14 cellular contexts compared by ENCODE assay signal in the genomic region with DNA sequence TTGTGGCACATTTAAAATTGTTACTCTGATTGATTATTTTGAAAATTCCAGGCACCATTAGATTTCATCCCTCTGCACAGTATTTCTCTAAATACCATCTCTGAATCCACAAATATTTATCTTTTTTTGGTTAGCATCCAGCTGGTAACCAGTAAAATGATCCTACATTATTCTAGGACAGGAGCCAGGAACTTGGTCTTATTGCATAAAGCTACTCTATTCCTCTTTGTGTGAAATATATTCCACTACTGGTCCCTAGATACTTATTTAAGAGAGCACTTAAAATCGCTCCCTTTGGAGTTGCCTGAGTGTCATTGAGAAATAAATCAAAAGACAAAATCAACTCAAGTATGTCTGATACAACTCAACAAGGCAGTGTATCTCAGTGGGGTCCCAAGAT. TPM values are rescaled to one million over a fixed set of nuclear protein-coding genes. Genes with fewer than 3 reads are reported as not detected.
A peak's percentile ranks its signal among the peaks of the same experiment; 100 is the strongest.
DNase-seq lines count a peak whose midpoint lies in the region; ATAC-seq and TF ChIP-seq lines count a peak whose summit lies in the region.
"Had no signal": no experiment of that assay in that cellular context is flagged by ENCODE, and none has a peak within 500 bp of the region (broad histone marks: within the 10 kb centered on the region; RNA-seq: fewer than 3 reads in every experiment).

No MANE protein-coding gene starts in this region.

- peaks cover 14% of the 10 kb centered on the region for H3K4me1 ChIP-seq in adipocyte (ENCODE audit: control insufficient read depth, insufficient read depth, low read length)
- H3K4me1 ChIP-seq in left lung, result no peaks in the 10 kb centered on the region
- H3K4me1 ChIP-seq in tibial nerve, result peaks cover 0 to 7% (median 2%) of the 10 kb centered on the region in 4 donors

- H3K27ac ChIP-seq in left lung (no peak overlapping the region), tibial nerve (no peak overlapping the region)
- H3K27ac ChIP-seq: neutrophil, skin epidermis had no signal

- no peak for TF ChIP-seq POLR2A in tibial nerve (IDR thresholded peaks at IDR 0.05)

- TF ChIP-seq CTCF in left lung (IDR thresholded peaks at IDR 0.05) (no peak), tibial nerve (IDR thresholded peaks at IDR 0.05) (no peak)

- WGBS in tibial nerve, 2 donors, result 18 to 26% methylated on average over 1 of the region's 1 CpG

- DNase-seq in EH (ENCODE audit: low read depth), result peak; percentile 77
- peak; percentile 92 for DNase-seq in NCI-H187 treated with DMSO at 0.1 percent for 48 hours (lab: John Stamatoyannopoulos, UW)
- DNase-seq in adipocyte (ENCODE audit: low read depth), result peak; percentile 85
- no peak for DNase-seq in left lung
- no peak for DNase-seq in left ventricle myocardium superior
- DNase-seq in tibial nerve (ENCODE audit: low spot score in 2 of 2), result no peak
- no peak for DNase-seq in stimulated activated CD4-positive, alpha-beta T cell treated with anti-CD3 and anti-CD28 coated beads, Interleukin-12 subunit alpha, Interleukin-12 subunit beta, amount 100 ng/mL, for 4 hours
- DNase-seq in GF-D8 (lab: John Stamatoyannopoulos, UW), result no peak
- DNase-seq: activated CD8-positive, alpha-beta memory T cell treated with anti-CD3 and anti-CD28 coated beads for 24 hours; mesendoderm; SHP77 treated with DMSO at 0.1 percent for 48 hours; substantia nigra had no signal

- peak; percentile 22 for ATAC-seq in left lung
- no peak for ATAC-seq in left ventricle myocardium superior

- H3K27me3 ChIP-seq in adipocyte (replicated peaks; ENCODE audit: control insufficient read depth, insufficient read depth, low read length), result peaks cover 19% of the 10 kb centered on the region
- no peaks in the 10 kb centered on the region for H3K27me3 ChIP-seq in left lung
- H3K27me3 ChIP-seq in tibial nerve, result no peaks in the 10 kb centered on the region
- H3K27me3 ChIP-seq: neutrophil had no signal

- H3K36me3 ChIP-seq in adipocyte (ENCODE audit: control insufficient read depth, insufficient read depth, low read length, severe bottlenecking), result no peaks in the 10 kb centered on the region
- H3K36me3 ChIP-seq in left lung, result no peaks in the 10 kb centered on the region
- no peaks in the 10 kb centered on the region for H3K36me3 ChIP-seq in tibial nerve
- H3K36me3 ChIP-seq: neutrophil had no signal

- no peak overlapping the region for H3K9ac ChIP-seq in adipocyte (ENCODE audit: low read length)

- H3K4me3 ChIP-seq in adipocyte (ENCODE audit: low read length) (no peak overlapping the region), left lung (no peak overlapping the region), tibial nerve (no peak overlapping the region)
- H3K4me3 ChIP-seq: skin epidermis had no signal

- intact Hi-C loops in left lung (cut with DNase I), result no loop called here
- intact Hi-C loops in left ventricle myocardium superior (cut with micrococcal nuclease), result no loop called here

- H3K9me3 ChIP-seq in adipocyte (ENCODE audit: control insufficient read depth, low read length) (no peaks in the 10 kb centered on the region), left lung (no peaks in the 10 kb centered on the region), tibial nerve (no peaks in the 10 kb centered on the region)
- H3K9me3 ChIP-seq: neutrophil had no signal

- no peak for TF ChIP-seq EP300 in tibial nerve (IDR thresholded peaks at IDR 0.05)

RNA-seq across cellular contexts. Expression of a gene that starts 7.4 kb away (rescaled TPM):
- 10 to 100 TPM; 32.7 to 32.9 TPM for total RNA-seq in left lung
- total RNA-seq in left ventricle myocardium superior, result 15.5 TPM
- 10 to 100 TPM; 23.7 to 56.2 (median 45.5) TPM for total RNA-seq in tibial nerve

Comparison
In these comparisons a context has a peak if more than half of its experiments do, and no peak if none do; other contexts are left out.
1. DNase-seq: peak in EH (single experiment), NCI-H187 treated with DMSO at 0.1 percent for 48 hours (single experiment) and adipocyte (single experiment); none in left lung (0 of 2), left ventricle myocardium superior (single experiment), tibial nerve (0 of 2), stimulated activated CD4-positive, alpha-beta T cell treated with anti-CD3 and anti-CD28 coated beads, Interleukin-12 subunit alpha, Interleukin-12 subunit beta, amount 100 ng/mL, for 4 hours (single experiment) and GF-D8 (single experiment).